Comparison of ENCODE assay signal across 21 cellular contexts in genomic region chr3:177350051-177350565, GRCh38.
A peak's percentile ranks its signal among the peaks of the same experiment; 100 is the strongest.
DNase-seq lines count a peak whose midpoint lies in the region; ATAC-seq and TF ChIP-seq lines count a peak whose summit lies in the region.
"Had no signal": no experiment of that assay in that cellular context is flagged by ENCODE, and none has a peak within 500 bp of the region (broad histone marks: within the 10 kb centered on the region; RNA-seq: fewer than 3 reads in every experiment).

No MANE protein-coding gene starts in this region.

- DNase-seq in stimulated activated naive CD8-positive, alpha-beta T cell treated with anti-CD3 and anti-CD28 coated beads, Interleukin-15, amount 100 ng/mL, for 72 hours = no peak
- DNase-seq in mesothelial cell of epicardium (ENCODE audit: low spot score in 2 of 2, unreplicated experiment in 2 of 2) = no peak
- no peak for DNase-seq in T-helper 9 cell
- no peak for DNase-seq in activated CD4-positive, CD25-positive, alpha-beta regulatory T cell treated with anti-CD3 and anti-CD28 coated beads, Interleukin-2, amount 50 U/mL, for 72 hours
- DNase-seq in activated CD4-positive, CD25-positive, alpha-beta regulatory T cell (lab: John Stamatoyannopoulos, UW) = no peak
- DNase-seq in NOMO-1 treated with dmso at 0.1 percent for 144 hours (lab: John Stamatoyannopoulos, UW; ENCODE audit: unreplicated experiment) = no peak
- DNase-seq: ACHN; activated CD4-positive, alpha-beta T cell treated with anti-CD3 and anti-CD28 coated beads, Interleukin-2, amount 50 U/mL, for 48 hours; activated gamma-delta T cell treated with Interleukin-2 at 50 U/mL for 16 hours; effector memory CD4-positive, alpha-beta T cell; GDM1; heart right ventricle; immature natural killer cell; left ventricle myocardium inferior; mucosa of descending colon; NCI-H446 treated with DMSO at 0.1 percent for 48 hours; RPMI8226; stimulated activated CD4-positive, alpha-beta T cell treated with anti-CD3 and anti-CD28 coated beads, Interleukin-4, amount 100 ng/mL, for 1 hour; T-cell had no signal

- H3K27me3 Mint-ChIP-seq in stimulated activated naive CD8-positive, alpha-beta T cell treated with anti-CD3 and anti-CD28 coated beads, Interleukin-15, Interleukin-2, amounts not matched to agents 100 ng/mL and 50 ng/mL, for 24 hours = no peaks in the 10 kb centered on the region
- no peaks in the 10 kb centered on the region for H3K27me3 Mint-ChIP-seq in stimulated activated naive CD8-positive, alpha-beta T cell treated with anti-CD3 and anti-CD28 coated beads, Interleukin-15, amount 100 ng/mL, for 72 hours
- H3K27me3 Mint-ChIP-seq in brain (peaks cover 9% of the 10 kb centered on the region), mesothelial cell of epicardium (ENCODE audit: low read depth) (no peaks in the 10 kb centered on the region)
- H3K27me3 Mint-ChIP-seq: T-cell had no signal

- TF ChIP-seq CTCF in brain (conservative IDR thresholded peaks at IDR 0.05) (no peak), mesothelial cell of epicardium (IDR thresholded peaks at IDR 0.05; ENCODE audit: unreplicated experiment) (no peak)

- H3K27ac Mint-ChIP-seq in stimulated activated naive CD8-positive, alpha-beta T cell treated with anti-CD3 and anti-CD28 coated beads, Interleukin-15, Interleukin-2, amounts not matched to agents 100 ng/mL and 50 ng/mL, for 24 hours = peak overlapping the region; percentile 13
- H3K27ac Mint-ChIP-seq in stimulated activated naive CD8-positive, alpha-beta T cell treated with anti-CD3 and anti-CD28 coated beads, Interleukin-15, amount 100 ng/mL, for 72 hours = no peak overlapping the region
- peak overlapping the region in 3 of 5 experiments; percentile 47 to 67 (median 63) for H3K27ac Mint-ChIP-seq in brain
- H3K27ac Mint-ChIP-seq in mesothelial cell of epicardium = peak overlapping the region; percentile 32
- H3K27ac Mint-ChIP-seq: immature natural killer cell, T-cell had no signal

- no peak for ATAC-seq in stimulated activated naive CD8-positive, alpha-beta T cell treated with anti-CD3 and anti-CD28 coated beads, Interleukin-15, amount 100 ng/mL, for 72 hours
- ATAC-seq: heart right ventricle, mucosa of descending colon, T-cell had no signal

- H3K4me1 Mint-ChIP-seq in stimulated activated naive CD8-positive, alpha-beta T cell treated with anti-CD3 and anti-CD28 coated beads, Interleukin-15, Interleukin-2, amounts not matched to agents 100 ng/mL and 50 ng/mL, for 24 hours (ENCODE audit: low read depth) = peaks cover 79% of the 10 kb centered on the region
- H3K4me1 Mint-ChIP-seq in stimulated activated naive CD8-positive, alpha-beta T cell treated with anti-CD3 and anti-CD28 coated beads, Interleukin-15, amount 100 ng/mL, for 72 hours = peaks cover 66% of the 10 kb centered on the region
- H3K4me1 Mint-ChIP-seq in brain (peaks cover 64% of the 10 kb centered on the region), mesothelial cell of epicardium (peaks cover 39% of the 10 kb centered on the region)

- H3K4me3 Mint-ChIP-seq in stimulated activated naive CD8-positive, alpha-beta T cell treated with anti-CD3 and anti-CD28 coated beads, Interleukin-15, Interleukin-2, amounts not matched to agents 100 ng/mL and 50 ng/mL, for 24 hours = no peak overlapping the region
- H3K4me3 Mint-ChIP-seq in stimulated activated naive CD8-positive, alpha-beta T cell treated with anti-CD3 and anti-CD28 coated beads, Interleukin-15, amount 100 ng/mL, for 72 hours = no peak overlapping the region
- H3K4me3 Mint-ChIP-seq in brain = no peak overlapping the region
- no peak overlapping the region for H3K4me3 Mint-ChIP-seq in mesothelial cell of epicardium
- H3K4me3 Mint-ChIP-seq: immature natural killer cell, T-cell had no signal

- no peaks in the 10 kb centered on the region for H3K9me3 Mint-ChIP-seq in stimulated activated naive CD8-positive, alpha-beta T cell treated with anti-CD3 and anti-CD28 coated beads, Interleukin-15, Interleukin-2, amounts not matched to agents 100 ng/mL and 50 ng/mL, for 24 hours
- H3K9me3 Mint-ChIP-seq in stimulated activated naive CD8-positive, alpha-beta T cell treated with anti-CD3 and anti-CD28 coated beads, Interleukin-15, amount 100 ng/mL, for 72 hours = peaks cover 0 to 4% of the 10 kb centered on the region in 2 donors
- H3K9me3 Mint-ChIP-seq in brain = peaks cover 0 to 7% (median 3%) of the 10 kb centered on the region in 5 experiments
- H3K9me3 Mint-ChIP-seq in mesothelial cell of epicardium = no peaks in the 10 kb centered on the region
- H3K9me3 Mint-ChIP-seq: immature natural killer cell, T-cell had no signal

- H3K36me3 Mint-ChIP-seq in stimulated activated naive CD8-positive, alpha-beta T cell treated with anti-CD3 and anti-CD28 coated beads, Interleukin-15, Interleukin-2, amounts not matched to agents 100 ng/mL and 50 ng/mL, for 24 hours (ENCODE audit: low read depth) = no peaks in the 10 kb centered on the region
- H3K36me3 Mint-ChIP-seq in brain = no peaks in the 10 kb centered on the region
- H3K36me3 Mint-ChIP-seq in mesothelial cell of epicardium = no peaks in the 10 kb centered on the region
- H3K36me3 Mint-ChIP-seq: immature natural killer cell, T-cell had no signal

Comparison
In these comparisons a context has a peak if more than half of its experiments do, and no peak if none do; other contexts are left out.
1. H3K27ac Mint-ChIP-seq: peak in stimulated activated naive CD8-positive, alpha-beta T cell treated with anti-CD3 and anti-CD28 coated beads, Interleukin-15, Interleukin-2, amounts not matched to agents 100 ng/mL and 50 ng/mL, for 24 hours (single experiment), brain (3 of 5) and mesothelial cell of epicardium (single experiment); none in stimulated activated naive CD8-positive, alpha-beta T cell treated with anti-CD3 and anti-CD28 coated beads, Interleukin-15, amount 100 ng/mL, for 72 hours (0 of 2).